9 cellular contexts compared by ENCODE assay signal in genomic region chr10:78931333-78932083, GRCh38.
DNase-seq lines count a peak whose midpoint lies in the region; ATAC-seq and TF ChIP-seq lines count a peak whose summit lies in the region.
"Had no signal": no experiment of that assay in that cellular context is flagged by ENCODE, and none has a peak within 500 bp of the region (broad histone marks: within the 10 kb centered on the region; RNA-seq: fewer than 3 reads in every experiment).

No MANE protein-coding gene starts in this region.

- TF ChIP-seq CTCF in smooth muscle cell (IDR thresholded peaks at IDR 0.05; ENCODE audit: borderline replicate concordance, insufficient read depth, poor library complexity, severe bottlenecking), result no peak

- peaks cover 9% of the 10 kb centered on the region for H3F3A ChIP-seq in smooth muscle cell (ENCODE audit: low read depth)

- DNase-seq in GOT3 (lab: John Stamatoyannopoulos, UW) (peak; percentile 18), glomerular visceral epithelial cell (ENCODE audit: extremely low spot score) (peak; percentile 66), smooth muscle cell (lab: John Stamatoyannopoulos, UW; ENCODE audit: unreplicated experiment) (no peak), NCI-H446 (lab: John Stamatoyannopoulos, UW) (no peak)
- DNase-seq: NCI-H187 treated with DMSO at 0.1 percent for 48 hours had no signal

- peak overlapping the region; percentile 34 for H3K4me2 ChIP-seq in smooth muscle cell

- no peaks in the 10 kb centered on the region for H4K20me1 ChIP-seq in smooth muscle cell (ENCODE audit: low read depth)

- no peaks in the 10 kb centered on the region for H3K9me3 ChIP-seq in smooth muscle cell (replicated peaks; ENCODE audit: low read depth)

- no peaks in the 10 kb centered on the region for H3K79me2 ChIP-seq in smooth muscle cell (ENCODE audit: low read depth)

- H3K36me3 ChIP-seq in smooth muscle cell (ENCODE audit: low read depth), result no peaks in the 10 kb centered on the region

- H3K4me3 ChIP-seq in smooth muscle cell, result no peak overlapping the region

- peak overlapping the region; percentile 66 for H3K27ac ChIP-seq in smooth muscle cell (ENCODE audit: low read depth)

- H3K27me3 ChIP-seq in smooth muscle cell (ENCODE audit: low read depth), result no peaks in the 10 kb centered on the region

- no peak overlapping the region for H2AFZ ChIP-seq in smooth muscle cell (ENCODE audit: low read depth)

- 56% methylated on average over 21 of the region's 22 CpGs for WGBS in smooth muscle cell (ENCODE audit: low lambda C conversion rate)

- ATAC-seq in SK-N-SH treated with all-trans-retinoic acid at 6 μM for 48 hours (peak; percentile 87), HG03457 (IDR thresholded peaks at IDR 0.05; ENCODE audit: unreplicated experiment) (no peak), HG03469 (IDR thresholded peaks at IDR 0.05; ENCODE audit: unreplicated experiment) (no peak), HG02571 (IDR thresholded peaks at IDR 0.05; ENCODE audit: unreplicated experiment) (no peak)

- no peak overlapping the region for H3K9ac ChIP-seq in smooth muscle cell (ENCODE audit: low read depth)

- no peaks in the 10 kb centered on the region for H3K4me1 ChIP-seq in smooth muscle cell (ENCODE audit: low read depth)

TF ChIP-seq in SK-N-SH treated with all-trans-retinoic acid at 6 μM for 48 hours, 23 proteins besides CTCF, POLR2A, EP300 and RAD21:
- peak; percentile 77; the same call in 1 of the 2 replicates for TF ChIP-seq ZNF70 (CRISPR knock-in tag; IDR thresholded peaks at IDR 0.05)
- TF ChIP-seq ZFP30 (CRISPR knock-in tag; IDR thresholded peaks at IDR 0.05), result no peak
- 0 out of 2 replicates have a peak, but pooled peaks have one; percentile 2 for TF ChIP-seq ZNF8 (CRISPR knock-in tag; IDR thresholded peaks at IDR 0.05)
- no peak for TF ChIP-seq ARNTL (CRISPR knock-in tag; IDR thresholded peaks at IDR 0.05; ENCODE audit: borderline replicate concordance, low read depth)
- TF ChIP-seq, protein P1, sequence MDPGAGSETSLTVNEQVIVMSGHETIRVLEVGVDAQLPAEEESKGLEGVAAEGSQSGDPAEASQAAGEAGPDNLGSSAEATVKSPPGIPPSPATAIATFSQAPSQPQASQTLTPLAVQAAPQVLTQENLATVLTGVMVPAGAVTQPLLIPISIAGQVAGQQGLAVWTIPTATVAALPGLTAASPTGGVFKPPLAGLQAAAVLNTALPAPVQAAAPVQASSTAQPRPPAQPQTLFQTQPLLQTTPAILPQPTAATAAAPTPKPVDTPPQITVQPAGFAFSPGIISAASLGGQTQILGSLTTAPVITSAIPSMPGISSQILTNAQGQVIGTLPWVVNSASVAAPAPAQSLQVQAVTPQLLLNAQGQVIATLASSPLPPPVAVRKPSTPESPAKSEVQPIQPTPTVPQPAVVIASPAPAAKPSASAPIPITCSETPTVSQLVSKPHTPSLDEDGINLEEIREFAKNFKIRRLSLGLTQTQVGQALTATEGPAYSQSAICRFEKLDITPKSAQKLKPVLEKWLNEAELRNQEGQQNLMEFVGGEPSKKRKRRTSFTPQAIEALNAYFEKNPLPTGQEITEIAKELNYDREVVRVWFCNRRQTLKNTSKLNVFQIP (CRISPR knock-in tag; IDR thresholded peaks at IDR 0.05; ENCODE audit: borderline replicate concordance, low read depth), result no peak
- TF ChIP-seq ESRRG (CRISPR knock-in tag; IDR thresholded peaks at IDR 0.05), result no peak
- TF ChIP-seq CSRNP3 (CRISPR knock-in tag; IDR thresholded peaks at IDR 0.05), result no peak
- no peak for TF ChIP-seq ISL1 (CRISPR knock-in tag; IDR thresholded peaks at IDR 0.05)
- no peak for TF ChIP-seq TOX (CRISPR knock-in tag; IDR thresholded peaks at IDR 0.05; ENCODE audit: borderline replicate concordance)
- TF ChIP-seq CSDC2 (CRISPR knock-in tag; IDR thresholded peaks at IDR 0.05), result no peak
- TF ChIP-seq TCF4 (CRISPR knock-in tag; IDR thresholded peaks at IDR 0.05; ENCODE audit: borderline replicate concordance), result peak; percentile 70; the same call in 1 of the 2 replicates
- no peak for TF ChIP-seq ZC3H10 (CRISPR knock-in tag; IDR thresholded peaks at IDR 0.05)
- TF ChIP-seq ZNF565 (CRISPR knock-in tag; conservative IDR thresholded peaks at IDR 0.05; ENCODE audit: low read depth), result no peak
- no peak for TF ChIP-seq OSR1 (CRISPR knock-in tag; IDR thresholded peaks at IDR 0.05)
- TF ChIP-seq SNAI2 (CRISPR knock-in tag; IDR thresholded peaks at IDR 0.05), result 0 out of 2 replicates have a peak, but pooled peaks have one; percentile 13
- no peak for TF ChIP-seq PPARA (CRISPR knock-in tag; IDR thresholded peaks at IDR 0.05; ENCODE audit: borderline replicate concordance)
- TF ChIP-seq, protein P2, sequence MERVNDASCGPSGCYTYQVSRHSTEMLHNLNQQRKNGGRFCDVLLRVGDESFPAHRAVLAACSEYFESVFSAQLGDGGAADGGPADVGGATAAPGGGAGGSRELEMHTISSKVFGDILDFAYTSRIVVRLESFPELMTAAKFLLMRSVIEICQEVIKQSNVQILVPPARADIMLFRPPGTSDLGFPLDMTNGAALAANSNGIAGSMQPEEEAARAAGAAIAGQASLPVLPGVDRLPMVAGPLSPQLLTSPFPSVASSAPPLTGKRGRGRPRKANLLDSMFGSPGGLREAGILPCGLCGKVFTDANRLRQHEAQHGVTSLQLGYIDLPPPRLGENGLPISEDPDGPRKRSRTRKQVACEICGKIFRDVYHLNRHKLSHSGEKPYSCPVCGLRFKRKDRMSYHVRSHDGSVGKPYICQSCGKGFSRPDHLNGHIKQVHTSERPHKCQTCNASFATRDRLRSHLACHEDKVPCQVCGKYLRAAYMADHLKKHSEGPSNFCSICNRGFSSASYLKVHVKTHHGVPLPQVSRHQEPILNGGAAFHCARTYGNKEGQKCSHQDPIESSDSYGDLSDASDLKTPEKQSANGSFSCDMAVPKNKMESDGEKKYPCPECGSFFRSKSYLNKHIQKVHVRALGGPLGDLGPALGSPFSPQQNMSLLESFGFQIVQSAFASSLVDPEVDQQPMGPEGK (CRISPR knock-in tag; IDR thresholded peaks at IDR 0.05; ENCODE audit: borderline replicate concordance), result no peak
- peak; percentile 56; the same call in 1 of the 2 replicates for TF ChIP-seq TSHZ2 (CRISPR knock-in tag; IDR thresholded peaks at IDR 0.05)
- TF ChIP-seq, protein P3, sequence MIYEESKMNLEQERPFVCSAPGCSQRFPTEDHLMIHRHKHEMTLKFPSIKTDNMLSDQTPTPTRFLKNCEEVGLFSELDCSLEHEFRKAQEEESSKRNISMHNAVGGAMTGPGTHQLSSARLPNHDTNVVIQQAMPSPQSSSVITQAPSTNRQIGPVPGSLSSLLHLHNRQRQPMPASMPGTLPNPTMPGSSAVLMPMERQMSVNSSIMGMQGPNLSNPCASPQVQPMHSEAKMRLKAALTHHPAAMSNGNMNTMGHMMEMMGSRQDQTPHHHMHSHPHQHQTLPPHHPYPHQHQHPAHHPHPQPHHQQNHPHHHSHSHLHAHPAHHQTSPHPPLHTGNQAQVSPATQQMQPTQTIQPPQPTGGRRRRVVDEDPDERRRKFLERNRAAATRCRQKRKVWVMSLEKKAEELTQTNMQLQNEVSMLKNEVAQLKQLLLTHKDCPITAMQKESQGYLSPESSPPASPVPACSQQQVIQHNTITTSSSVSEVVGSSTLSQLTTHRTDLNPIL (CRISPR knock-in tag; IDR thresholded peaks at IDR 0.05; ENCODE audit: low read depth), result no peak
- TF ChIP-seq GLIS3 (CRISPR knock-in tag; IDR thresholded peaks at IDR 0.05), result no peak
- no peak; the same call in 1 of the 2 replicates for TF ChIP-seq BACH2 (CRISPR knock-in tag; IDR thresholded peaks at IDR 0.05; ENCODE audit: borderline replicate concordance)
- no peak for TF ChIP-seq RARB (CRISPR knock-in tag; IDR thresholded peaks at IDR 0.05)
- no peak for TF ChIP-seq ZFP3 (CRISPR knock-in tag; IDR thresholded peaks at IDR 0.05)

Comparison
In these comparisons a context has a peak if more than half of its experiments do, and no peak if none do; other contexts are left out.
1. DNase-seq: peak in GOT3 (single experiment) and glomerular visceral epithelial cell (single experiment); none in smooth muscle cell (single experiment) and NCI-H446 (0 of 2).